10 cellular contexts compared by ENCODE assay signal in genomic region chr19:54359149-54359820, GRCh38. TPM values are rescaled to one million over a fixed set of nuclear protein-coding genes. Genes with fewer than 3 reads are reported as not detected.
DNase-seq lines count a peak whose midpoint lies in the region; ATAC-seq, FAIRE-seq and TF ChIP-seq lines count a peak whose summit lies in the region.
"Not testable (repeated sequence)": the region's sequence is repeated elsewhere in the genome, so short reads cannot be mapped to it uniquely, and the experiment has no call there.
"Had no signal": no experiment of that assay in that cellular context is flagged by ENCODE, and none has a peak within 500 bp of the region (broad histone marks: within the 10 kb centered on the region; RNA-seq: fewer than 3 reads in every experiment).

No MANE protein-coding gene starts in this region.

- not testable (repeated sequence) for H3K36me3 ChIP-seq in bronchial epithelial cell (ENCODE audit: control insufficient read depth, insufficient read depth, low read length); aorta (ENCODE audit: control insufficient read depth in 1 of 2, insufficient read depth in 2 of 2, low read length in 1 of 2)

- not testable (repeated sequence) for H3K27ac Mint-ChIP-seq in T-helper 17 cell

- not testable (repeated sequence) for H3K4me3 ChIP-seq in bronchial epithelial cell (ENCODE audit: low read depth, low read length); aorta (ENCODE audit: low read length in 2 of 2)

- H3K4me1 ChIP-seq in aorta (ENCODE audit: control insufficient read depth in 1 of 2, insufficient read depth in 2 of 2, low read length in 2 of 2): not testable (repeated sequence)

- peaks cover 27% of the 10 kb centered on the region for H3K4me1 Mint-ChIP-seq in T-helper 17 cell

- H3K36me3 Mint-ChIP-seq in T-helper 17 cell (ENCODE audit: low read depth): not testable (repeated sequence)

- in situ Hi-C loops in GM13977 (cut with MboI; ENCODE audit: low pct_unique_long_range_greater_than_20kb, low sequenced_read_pairs, unreplicated experiment): not testable (repeated sequence)

- ATAC-seq in HG02943 (IDR thresholded peaks at IDR 0.05; ENCODE audit: low read depth, unreplicated experiment) (peak; percentile 65), T-helper 17 cell (peak; percentile 88), aorta (ENCODE audit: low FRiP score) (peak; percentile 59)

- not testable (repeated sequence) for H3K27ac ChIP-seq in aorta (ENCODE audit: low read depth in 1 of 2, low read length in 2 of 2)

- H3K4me3 Mint-ChIP-seq in T-helper 17 cell: not testable (repeated sequence)

- H3K27me3 Mint-ChIP-seq in T-helper 17 cell: not testable (repeated sequence)

- H3K27me3 ChIP-seq in bronchial epithelial cell (ENCODE audit: control insufficient read depth, insufficient read depth, low read length); aorta (ENCODE audit: control insufficient read depth in 1 of 2, insufficient read depth in 2 of 2, low read length in 1 of 2): not testable (repeated sequence)

- WGBS in aorta, 2 donors: 18 to 29% methylated on average over 13 to 16 of the region's 21 CpGs

- H3K9me3 ChIP-seq in T-helper 17 cell (ENCODE audit: control insufficient read depth, low read length, poor library complexity, severe bottlenecking); aorta (ENCODE audit: control insufficient read depth, low read length): not testable (repeated sequence)

- FAIRE-seq in bronchial epithelial cell (lab: Jason Lieb, UNC): peak; percentile 98

- intact Hi-C loops in aorta (cut with DNase I): not testable (repeated sequence)

- not testable (repeated sequence) for DNase-seq in GM13977 (ENCODE audit: low spot score); bronchial epithelial cell (ENCODE audit: low read depth); aorta
- DNase-seq in T-helper 17 cell: peak; percentile 63 to 66 (median 64)
- DNase-seq in activated CD8-positive, alpha-beta memory T cell treated with anti-CD3 and anti-CD28 coated beads, Interleukin-2, amount 50 U/mL, for 48 hours: peak; percentile 87
- peak; percentile 83 for DNase-seq in mesenteric fat pad (ENCODE audit: low spot score)
- DNase-seq in stimulated activated CD4-positive, alpha-beta T cell treated with anti-CD3 and anti-CD28 coated beads, TNF-alpha, amount 100 ng/mL, for 24 hours (ENCODE audit: low read depth in 3 of 3): peak; percentile 25 to 67 (median 48)

- peak; percentile 46 for TF ChIP-seq CTCF in GM13977 (IDR thresholded peaks at IDR 0.05; ENCODE audit: extremely low read depth, insufficient read depth, missing control alignments)
- not testable (repeated sequence) for TF ChIP-seq CTCF in bronchial epithelial cell (IDR thresholded peaks at IDR 0.05; ENCODE audit: insufficient read depth, low read length, severe bottlenecking)

RNA-seq across cellular contexts. Expression of gene LAIR1, which starts 5.4 kb away (rescaled TPM):
- total RNA-seq in T-helper 17 cell (10 to 100 TPM; 21.5 to 22.2 TPM), bronchial epithelial cell (not detected in 2 replicates), mesenteric fat pad (63.8 TPM), aorta (10 to 100 TPM; 27.4 to 78.4 TPM)
- 10 to 100 TPM in 1 of 2 donors, 1 to 10 TPM in 1; 2.1 to 17.2 TPM for polyA plus RNA-seq in aorta
- total RNA-seq: glomerular endothelial cell had no signal

RNA-seq across cellular contexts. Expression of gene LILRA4, which starts 20.3 kb away (rescaled TPM):
- total RNA-seq in T-helper 17 cell: under 1 TPM in 1 of 2 donors, not detected in 1; 0.86 TPM
- not detected in 2 replicates for total RNA-seq in bronchial epithelial cell
- 1.0 TPM for total RNA-seq in mesenteric fat pad
- not detected for total RNA-seq in aorta
- polyA plus RNA-seq in aorta: not detected
- total RNA-seq: glomerular endothelial cell, thoracic aorta had no signal

RNA-seq across cellular contexts. Expression of gene LILRA5, which starts 46.3 kb away (rescaled TPM):
- total RNA-seq in T-helper 17 cell (1 to 10 TPM; 1.1 to 3.5 TPM), bronchial epithelial cell (not detected in 2 replicates), mesenteric fat pad (23.0 TPM), aorta (10 to 100 TPM in 1 of 2 donors, 1 to 10 TPM in 1; 5.5 to 10.8 TPM)
- polyA plus RNA-seq in aorta: 1 to 10 TPM; 1.7 to 3.5 TPM
- total RNA-seq: glomerular endothelial cell had no signal

RNA-seq across cellular contexts. Expression of gene TTYH1, which starts 56.0 kb away (rescaled TPM):
- total RNA-seq in T-helper 17 cell: not detected
- total RNA-seq in bronchial epithelial cell: 0.26 TPM in 1 of 2 replicates, not detected in the other
- total RNA-seq in mesenteric fat pad: not detected
- total RNA-seq in aorta: 1 to 10 TPM in 1 of 2 donors, under 1 TPM in 1; 0.94 to 2.2 TPM
- polyA plus RNA-seq in aorta: under 1 TPM in 1 of 2 donors, not detected in 1; 0.03 TPM
- total RNA-seq: glomerular endothelial cell, thoracic aorta had no signal

Comparison
In these comparisons a context has a peak if more than half of its experiments do, and no peak if none do; other contexts are left out.
1. RNA of gene LAIR1, which starts 5.4 kb away (total RNA-seq): 27.4 to 78.4 TPM in aorta, 63.8 TPM in mesenteric fat pad (single experiment) and 21.5 to 22.2 TPM in T-helper 17 cell; not detected in bronchial epithelial cell; every median in the first group is over 10 times any median in the second.
2. Peak in every context shown above with its lines, with median percentiles within 50 percentile points of each other: ATAC-seq.